In genomic region chr11:116513894-116514293, GRCh38 we compare ENCODE assay signal across 9 cellular contexts.
A peak's percentile ranks its signal among the peaks of the same experiment; 100 is the strongest.
DNase-seq lines count a peak whose midpoint lies in the region; ATAC-seq and TF ChIP-seq lines count a peak whose summit lies in the region.
"Had no signal": no experiment of that assay in that cellular context is flagged by ENCODE, and none has a peak within 500 bp of the region (broad histone marks: within the 10 kb centered on the region; RNA-seq: fewer than 3 reads in every experiment).

No MANE protein-coding gene starts in this region.

- peak; percentile 57 for DNase-seq in 8988T
- DNase-seq in ELF-1 (ENCODE audit: low read depth, low spot score), result peak; percentile 69
- peak; percentile 15 for DNase-seq in NCI-H82 treated with DMSO at 0.1 percent for 48 hours (lab: John Stamatoyannopoulos, UW; ENCODE audit: unreplicated experiment)
- peak; percentile 46 for DNase-seq in fibroblast of mammary gland (ENCODE audit: low read depth)
- DNase-seq in foreskin melanocyte, result no peak
- no peak for DNase-seq in kidney glomerular epithelial cell (lab: John Stamatoyannopoulos, UW)
- no peak for DNase-seq in naive thymus-derived CD4-positive, alpha-beta T cell
- no peak for DNase-seq in immature natural killer cell

- peaks cover 0 to 4% (median 0%) of the 10 kb centered on the region in 11 donors for H3K9me3 Mint-ChIP-seq in naive thymus-derived CD4-positive, alpha-beta T cell
- no peaks in the 10 kb centered on the region for H3K9me3 Mint-ChIP-seq in immature natural killer cell

- no peak overlapping the region for H3K4me3 ChIP-seq in fibroblast of mammary gland (ENCODE audit: control insufficient read depth, low read depth, low read length)
- H3K4me3 ChIP-seq in naive thymus-derived CD4-positive, alpha-beta T cell (ENCODE audit: low read length), result no peak overlapping the region

- H3K9me3 ChIP-seq in naive thymus-derived CD4-positive, alpha-beta T cell (ENCODE audit: control insufficient read depth in 2 of 3, low read length in 3 of 3), result no peaks in the 10 kb centered on the region
- H3K9me3 ChIP-seq: neutrophil had no signal

- CTCF ChIA-PET in naive thymus-derived CD4-positive, alpha-beta T cell (lab: Charles Lee), result no interaction called here

- H3K27ac Mint-ChIP-seq in naive thymus-derived CD4-positive, alpha-beta T cell, result no peak overlapping the region
- no peak overlapping the region for H3K27ac Mint-ChIP-seq in immature natural killer cell

- peaks cover 4 to 65% (median 41%) of the 10 kb centered on the region in 5 donors for H3K27me3 Mint-ChIP-seq in naive thymus-derived CD4-positive, alpha-beta T cell
- peaks cover 3 to 7% (median 5%) of the 10 kb centered on the region in 3 donors for H3K27me3 Mint-ChIP-seq in immature natural killer cell (ENCODE audit: low read depth in 3 of 3)

- H3K4me3 Mint-ChIP-seq in naive thymus-derived CD4-positive, alpha-beta T cell, result no peak overlapping the region
- no peak overlapping the region for H3K4me3 Mint-ChIP-seq in immature natural killer cell

- H3K27ac ChIP-seq in naive thymus-derived CD4-positive, alpha-beta T cell (ENCODE audit: low read depth, low read length), result no peak overlapping the region
- H3K27ac ChIP-seq: neutrophil had no signal

- ATAC-seq in naive thymus-derived CD4-positive, alpha-beta T cell, result no peak

- H3K4me1 Mint-ChIP-seq in naive thymus-derived CD4-positive, alpha-beta T cell, result peaks cover 0 to under 1% (median 0%) of the 10 kb centered on the region in 7 donors
- no peaks in the 10 kb centered on the region for H3K4me1 Mint-ChIP-seq in immature natural killer cell

- no peaks in the 10 kb centered on the region for H3K4me1 ChIP-seq in naive thymus-derived CD4-positive, alpha-beta T cell (ENCODE audit: control insufficient read depth in 2 of 2, insufficient read depth in 2 of 2, low read length in 2 of 2)

- intact Hi-C loops in naive thymus-derived CD4-positive, alpha-beta T cell (cut with micrococcal nuclease), result loop anchor here in 1 of 2 donors (5.0 kb wide), 1 partner anchor 178 kb away; no protein-coding TSS in a partner anchor

- peaks cover 0 to 3% (median 0%) of the 10 kb centered on the region in 5 donors for H3K36me3 Mint-ChIP-seq in naive thymus-derived CD4-positive, alpha-beta T cell
- no peaks in the 10 kb centered on the region for H3K36me3 Mint-ChIP-seq in immature natural killer cell

- peak; percentile 29 for TF ChIP-seq CTCF in fibroblast of mammary gland (conservative IDR thresholded peaks at IDR 0.05; ENCODE audit: control insufficient read depth, insufficient read depth, low read depth, low read length)

- H3K27me3 ChIP-seq in naive thymus-derived CD4-positive, alpha-beta T cell (ENCODE audit: control insufficient read depth in 2 of 2, insufficient read depth in 2 of 2, low read length in 2 of 2), result no peaks in the 10 kb centered on the region

- H3K36me3 ChIP-seq in naive thymus-derived CD4-positive, alpha-beta T cell (ENCODE audit: control insufficient read depth in 2 of 3, insufficient read depth in 3 of 3, low read length in 3 of 3), result no peaks in the 10 kb centered on the region
- H3K36me3 ChIP-seq: neutrophil had no signal

- POLR2A ChIA-PET in naive thymus-derived CD4-positive, alpha-beta T cell (lab: Charles Lee), result no interaction called here

Comparison
In these comparisons a context has a peak if more than half of its experiments do, and no peak if none do; other contexts are left out.
1. DNase-seq: peak in 8988T (single experiment), ELF-1 (single experiment), NCI-H82 treated with DMSO at 0.1 percent for 48 hours (single experiment) and fibroblast of mammary gland (single experiment); none in foreskin melanocyte (single experiment), kidney glomerular epithelial cell (single experiment), naive thymus-derived CD4-positive, alpha-beta T cell (0 of 9) and immature natural killer cell (0 of 3).